22 cellular contexts compared by ENCODE assay signal in genomic region chr1:204891860-204892259, GRCh38. TPM values are rescaled to one million over a fixed set of nuclear protein-coding genes. Genes with fewer than 3 reads are reported as not detected.
"Had no signal": no experiment of that assay in that cellular context is flagged by ENCODE, and none has a peak within 500 bp of the region (broad histone marks: within the 10 kb centered on the region; RNA-seq: fewer than 3 reads in every experiment).

No MANE protein-coding gene starts in this region.

- H3K4me1 ChIP-seq: body of pancreas, foreskin keratinocyte, left lung, psoas muscle had no signal

- H3K27ac ChIP-seq: body of pancreas, cardiac muscle cell, foreskin keratinocyte, left lung, ovary, psoas muscle, right atrium auricular region had no signal

- H3K27me3 ChIP-seq: body of pancreas, ovary, right atrium auricular region, tibial artery had no signal

- DNase-seq: activated B cell treated with CpG ODN at 0.5 μM for 24 hours; activated CD4-positive, alpha-beta T cell treated with anti-CD3 and anti-CD28 coated beads for 36 hours; activated CD4-positive, alpha-beta T cell treated with anti-CD3 and anti-CD28 coated beads, Interleukin-2, amount 50 U/mL, for 4 hours; activated effector memory CD4-positive, alpha-beta T cell treated with Interleukin-2 at 50 U/mL for 16 hours; activated naive CD4-positive, alpha-beta T cell treated with anti-CD3 and anti-CD28 coated beads for 36 hours; activated naive CD8-positive, alpha-beta T cell treated with anti-CD3 and anti-CD28 coated beads, Interleukin-2, amount 10 ng/mL, durations not matched to agents 7 days and 5 days; activated T-cell treated with anti-CD3 and anti-CD28 coated beads, Interleukin-2, amount 50 U/mL, for 72 hours; amygdala; body of pancreas; effector CD4-positive, alpha-beta T cell; erythroblast; immature natural killer cell; left lung; natural killer cell; ovary; psoas muscle; stimulated activated naive CD8-positive, alpha-beta T cell treated with anti-CD3 and anti-CD28 coated beads, Interleukin-15, amount 100 ng/mL, for 72 hours; T1000; tibial artery had no signal

- H3K9me3 ChIP-seq: body of pancreas, left lung, ovary, psoas muscle, right atrium auricular region, tibial artery had no signal

- H3K4me3 ChIP-seq: body of pancreas, cardiac muscle cell, left lung, ovary, psoas muscle, right atrium auricular region, tibial artery had no signal

- H3K36me3 ChIP-seq: cardiac muscle cell, left lung, ovary, right atrium auricular region, tibial artery had no signal

RNA-seq across cellular contexts. Expression of gene NFASC, which starts 21.2 kb away (rescaled TPM):
- polyA plus RNA-seq: cardiac muscle cell, immature natural killer cell had no signal
